In the genomic region with DNA sequence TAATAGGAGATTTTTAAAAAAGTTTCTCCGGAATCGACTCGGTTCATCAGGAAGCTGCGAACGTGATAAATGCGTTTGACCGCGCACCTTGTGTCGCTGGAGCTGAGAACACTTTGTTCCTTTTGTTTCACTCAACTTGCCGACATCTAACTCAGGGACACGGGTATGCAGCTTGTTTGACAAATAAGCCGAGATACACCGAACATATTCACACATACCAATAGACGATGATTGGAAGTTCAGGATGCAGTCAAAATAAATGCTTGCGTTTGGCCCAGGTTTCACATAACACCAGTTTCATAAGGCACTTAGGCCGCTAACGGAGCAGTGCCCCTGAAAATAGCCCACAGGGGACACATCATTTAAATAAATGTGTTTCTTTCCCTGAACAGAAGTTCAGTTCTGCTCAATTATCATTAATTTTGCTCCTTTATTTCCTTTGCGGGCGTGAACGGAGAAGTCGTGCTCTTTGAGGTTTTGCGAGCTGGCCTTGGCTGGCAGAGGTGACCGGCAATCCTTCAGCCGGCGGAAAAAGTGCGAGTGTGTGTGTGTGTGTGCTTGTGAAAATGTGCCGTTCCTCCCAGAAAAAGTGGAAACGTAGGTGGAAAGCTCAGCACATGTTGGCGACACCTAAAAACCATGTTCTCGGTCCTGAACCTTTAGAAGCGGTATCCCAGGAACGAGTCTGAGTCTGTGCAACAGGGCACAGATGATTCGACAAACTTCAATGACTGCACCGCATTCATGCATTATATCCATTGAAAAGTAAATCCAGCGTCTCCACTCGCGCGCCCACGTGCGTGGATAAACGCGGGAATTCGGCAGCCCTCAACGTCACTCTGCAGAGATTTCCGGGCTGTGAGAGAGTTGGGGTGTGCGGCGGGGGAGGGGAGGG, we compare ENCODE assay signal across 9 cellular contexts. TPM values are rescaled to one million over a fixed set of nuclear protein-coding genes. Genes with fewer than 3 reads are reported as not detected.
DNase-seq lines count a peak whose midpoint lies in the region; ATAC-seq and TF ChIP-seq lines count a peak whose summit lies in the region.
"Had no signal": no experiment of that assay in that cellular context is flagged by ENCODE, and none has a peak within 500 bp of the region (broad histone marks: within the 10 kb centered on the region; RNA-seq: fewer than 3 reads in every experiment).

No MANE protein-coding gene starts in this region.

- H3K27ac ChIP-seq in uterus, result no peak overlapping the region
- H3K27ac ChIP-seq: neutrophil had no signal

- H3K9me3 ChIP-seq in uterus, result no peaks in the 10 kb centered on the region
- H3K9me3 ChIP-seq: neutrophil had no signal

- H3K4me1 ChIP-seq in uterus, result peaks cover 0 to 5% of the 10 kb centered on the region in 2 donors

- peaks cover 6 to 26% of the 10 kb centered on the region in 2 donors for H3K27me3 ChIP-seq in uterus

- H3K4me3 Mint-ChIP-seq in activated naive CD8-positive, alpha-beta T cell treated with anti-CD3 and anti-CD28 coated beads, Interleukin-2, amount 50 U/mL, for 24 hours, result peak overlapping the region; percentile 71

- no peak for TF ChIP-seq POLR2A in uterus (IDR thresholded peaks at IDR 0.05)

- H3K36me3 ChIP-seq in uterus, result no peaks in the 10 kb centered on the region
- H3K36me3 ChIP-seq: neutrophil had no signal

- DNase-seq in Right ventricle myocardium superior (no peak), left ventricle myocardium superior (no peak), lung microvascular endothelial cell (ENCODE audit: low read depth in 2 of 2) (peak; percentile 18 to 31), uterus (no peak), NCI-H2196 (lab: John Stamatoyannopoulos, UW; ENCODE audit: unreplicated experiment) (no peak)
- DNase-seq in activated naive CD8-positive, alpha-beta T cell treated with anti-CD3 and anti-CD28 coated beads, Interleukin-2, amount 50 U/mL, for 24 hours, result peak; percentile 5
- DNase-seq in activated CD8-positive, alpha-beta memory T cell treated with anti-CD3 and anti-CD28 coated beads, Interleukin-2, amount 50 U/mL, for 48 hours, result no peak

- no peak for TF ChIP-seq CTCF in uterus (IDR thresholded peaks at IDR 0.05)

- H3K27ac Mint-ChIP-seq in activated naive CD8-positive, alpha-beta T cell treated with anti-CD3 and anti-CD28 coated beads, Interleukin-2, amount 50 U/mL, for 24 hours, result peak overlapping the region; percentile 56

- H3K9me3 Mint-ChIP-seq in activated naive CD8-positive, alpha-beta T cell treated with anti-CD3 and anti-CD28 coated beads, Interleukin-2, amount 50 U/mL, for 24 hours, result no peaks in the 10 kb centered on the region

- H3K4me3 ChIP-seq in uterus, result peak overlapping the region; percentile 6 to 26

- H3K4me1 Mint-ChIP-seq in activated naive CD8-positive, alpha-beta T cell treated with anti-CD3 and anti-CD28 coated beads, Interleukin-2, amount 50 U/mL, for 24 hours, result peaks cover 26% of the 10 kb centered on the region

- intact Hi-C loops in Right ventricle myocardium superior (cut with DNase I), result no loop called here
- intact Hi-C loops in left ventricle myocardium superior (cut with micrococcal nuclease), result no loop called here
- intact Hi-C loops in uterus (cut with DNase I; ENCODE audit: low total_unique reads), result no loop called here

- H3K36me3 Mint-ChIP-seq in activated naive CD8-positive, alpha-beta T cell treated with anti-CD3 and anti-CD28 coated beads, Interleukin-2, amount 50 U/mL, for 24 hours (ENCODE audit: low read depth), result no peaks in the 10 kb centered on the region

- peaks cover 62% of the 10 kb centered on the region for H3K27me3 Mint-ChIP-seq in activated naive CD8-positive, alpha-beta T cell treated with anti-CD3 and anti-CD28 coated beads, Interleukin-2, amount 50 U/mL, for 24 hours

- ATAC-seq in Right ventricle myocardium superior (ENCODE audit: poor library complexity) (peak; percentile 15), left ventricle myocardium superior (no peak), HG03460 (IDR thresholded peaks at IDR 0.05; ENCODE audit: unreplicated experiment) (no peak)
- no peak for ATAC-seq in activated naive CD8-positive, alpha-beta T cell treated with anti-CD3 and anti-CD28 coated beads, Interleukin-2, amount 50 U/mL, for 24 hours

RNA-seq across cellular contexts. Expression of a gene that starts 0.7 kb away (rescaled TPM):
- total RNA-seq in Right ventricle myocardium superior (6.7 TPM), left ventricle myocardium superior (5.4 TPM), lung microvascular endothelial cell (0.44 and 0.60 TPM in 2 replicates), uterus (1 to 10 TPM in 1 of 4 donors, under 1 TPM in 3; 0.37 to 1.8 (median 0.55) TPM)

Comparison
In these comparisons a context has a peak if more than half of its experiments do, and no peak if none do; other contexts are left out.
1. DNase-seq: peak in activated naive CD8-positive, alpha-beta T cell treated with anti-CD3 and anti-CD28 coated beads, Interleukin-2, amount 50 U/mL, for 24 hours (single experiment) and lung microvascular endothelial cell (2 of 2); none in Right ventricle myocardium superior (single experiment), left ventricle myocardium superior (single experiment), uterus (0 of 2), NCI-H2196 (single experiment) and activated CD8-positive, alpha-beta memory T cell treated with anti-CD3 and anti-CD28 coated beads, Interleukin-2, amount 50 U/mL, for 48 hours (single experiment).